Comparison of ENCODE assay signal across 1 cellular context in the genomic region with DNA sequence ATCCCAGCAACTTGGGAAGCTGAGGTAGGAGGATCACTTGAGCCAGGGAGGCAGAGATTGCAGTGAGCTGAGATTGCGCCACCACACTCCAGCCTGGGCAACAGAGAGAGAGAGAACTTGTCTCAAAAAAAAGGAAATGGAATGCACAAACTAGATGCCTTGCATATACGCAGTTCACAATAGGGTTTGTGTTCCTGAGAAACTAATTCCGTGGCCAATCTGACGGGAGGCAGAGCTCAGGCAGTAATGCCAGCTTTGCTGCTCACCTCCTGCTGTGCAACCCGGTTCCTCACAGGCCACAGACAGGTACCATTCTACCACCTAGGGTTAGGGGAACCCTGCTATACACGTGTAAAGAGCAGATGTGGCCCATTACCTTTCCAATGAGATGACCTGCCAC.
TF ChIP-seq lines count a peak whose summit lies in the region.

No MANE protein-coding gene starts in this region.

TF ChIP-seq in K562, 482 proteins besides CTCF, POLR2A, EP300 and RAD21:
- no peak for TF ChIP-seq RUNX1 (IDR thresholded peaks at IDR 0.05; ENCODE audit: low read depth)
- TF ChIP-seq CEBPB (tag; IDR thresholded peaks at IDR 0.05) = peak; percentile 32; the same call in 1 of the 2 replicates
TF ChIP-seq in K562: peak in this region for 1.
